24 cellular contexts compared by ENCODE assay signal in genomic region chr16:57728336-57729181, GRCh38. TPM values are rescaled to one million over a fixed set of nuclear protein-coding genes. Genes with fewer than 3 reads are reported as not detected.
DNase-seq lines count a peak whose midpoint lies in the region; FAIRE-seq and TF ChIP-seq lines count a peak whose summit lies in the region.
"Had no signal": no experiment of that assay in that cellular context is flagged by ENCODE, and none has a peak within 500 bp of the region (broad histone marks: within the 10 kb centered on the region; RNA-seq: fewer than 3 reads in every experiment).

No MANE protein-coding gene starts in this region.

- no peaks in the 10 kb centered on the region for H3K27me3 Mint-ChIP-seq in T-helper 2 cell treated with Interferon-gamma antibody and Interleukin-4, amounts not matched to agents 5 μg/mL and 100 μg/mL, for 36 hours (ENCODE audit: low read depth)
- H3K27me3 Mint-ChIP-seq in H9 (ENCODE audit: low read depth): peaks cover 5% of the 10 kb centered on the region

- H3K79me1 ChIP-seq in H1 (ENCODE audit: low read depth, low read length) (no peaks in the 10 kb centered on the region), mesendoderm (ENCODE audit: low read length) (no peaks in the 10 kb centered on the region), H9 (ENCODE audit: insufficient read depth, low read depth, low read length, poor library complexity, severe bottlenecking) (no peaks in the 10 kb centered on the region)

- H2BK15ac ChIP-seq in H1 (ENCODE audit: low read length): no peak overlapping the region
- no peak overlapping the region for H2BK15ac ChIP-seq in mesendoderm (replicated peaks; ENCODE audit: low read depth)
- no peak overlapping the region for H2BK15ac ChIP-seq in H9 (ENCODE audit: low read depth, low read length)

- no peak for FAIRE-seq in H1 (lab: Jason Lieb, UNC)
- FAIRE-seq: A204.1 had no signal

- H4K20me1 ChIP-seq in H1 (replicated peaks in 1 of 2; ENCODE audit: control insufficient read depth in 1 of 2, insufficient read depth in 2 of 2, low read length in 2 of 2) (peaks cover 0 to 3% of the 10 kb centered on the region in 2 experiments), H9 (ENCODE audit: control insufficient read depth, insufficient read depth, insufficient read length) (no peaks in the 10 kb centered on the region)

- H3K4me2 ChIP-seq in H1 (ENCODE audit: insufficient read depth in 1 of 2, low read depth in 2 of 2, low read length in 2 of 2): no peak overlapping the region
- H3K4me2 ChIP-seq in mesendoderm (ENCODE audit: low read length): no peak overlapping the region
- no peak overlapping the region for H3K4me2 ChIP-seq in H9 (ENCODE audit: insufficient read depth, insufficient read length, low read length)

- peaks cover 19% of the 10 kb centered on the region for H3K9me3 Mint-ChIP-seq in T-helper 2 cell treated with Interferon-gamma antibody and Interleukin-4, amounts not matched to agents 5 μg/mL and 100 μg/mL, for 36 hours
- peaks cover 0 to 3% of the 10 kb centered on the region in 2 experiments; a peak in 3 of 5 replicates for H3K9me3 Mint-ChIP-seq in H9

- H3K27me3 ChIP-seq in H1 (replicated peaks in 1 of 4; ENCODE audit: control insufficient read depth in 3 of 4, extremely low read depth in 1 of 4, insufficient read depth in 3 of 4, low read length in 3 of 4) (no peaks in the 10 kb centered on the region; a peak in 1 of 7 replicates), mesendoderm (ENCODE audit: insufficient read depth, low read length, poor library complexity) (no peaks in the 10 kb centered on the region), H9 (ENCODE audit: insufficient read depth, low read length) (no peaks in the 10 kb centered on the region)
- H3K27me3 ChIP-seq: MG63 had no signal

- H4K91ac ChIP-seq in H1 (replicated peaks; ENCODE audit: insufficient read length, low read length) (no peak overlapping the region), H9 (ENCODE audit: insufficient read length, low read depth, low read length) (no peak overlapping the region)

- no peaks in the 10 kb centered on the region for H3K4me1 Mint-ChIP-seq in T-helper 2 cell treated with Interferon-gamma antibody and Interleukin-4, amounts not matched to agents 5 μg/mL and 100 μg/mL, for 36 hours (ENCODE audit: low read depth)
- H3K4me1 Mint-ChIP-seq in H9: peaks cover 0 to 7% of the 10 kb centered on the region in 2 experiments; a peak in 1 of 4 replicates

- H2BK120ac ChIP-seq in H1 (replicated peaks; ENCODE audit: low read depth, low read length) (no peak overlapping the region), mesendoderm (ENCODE audit: low read depth, low read length) (no peak overlapping the region), H9 (ENCODE audit: low read depth, low read length, poor library complexity, severe bottlenecking) (no peak overlapping the region)

- H3K4ac ChIP-seq in H1 (replicated peaks; ENCODE audit: insufficient read length, low read depth, low read length): no peak overlapping the region
- H3K4ac ChIP-seq in mesendoderm (ENCODE audit: low read depth, low read length): no peak overlapping the region
- no peak overlapping the region for H3K4ac ChIP-seq in H9 (ENCODE audit: low read depth, low read length)

- peak overlapping the region; percentile 71; the same call in 1 of the 2 replicates for H4K8ac ChIP-seq in H1 (ENCODE audit: extremely low read depth, insufficient read depth, low read length)
- no peak overlapping the region for H4K8ac ChIP-seq in mesendoderm (ENCODE audit: low read depth, low read length)
- no peak overlapping the region for H4K8ac ChIP-seq in H9 (replicated peaks; ENCODE audit: insufficient read length, low read depth, low read length)

- TF ChIP-seq CTCF in H1 (IDR thresholded peaks at IDR 0.05; ENCODE audit: control extremely low read depth in 1 of 3, insufficient read depth in 1 of 3, low read depth in 1 of 3, low read length in 3 of 3) (no peak), H9 (conservative IDR thresholded peaks at IDR 0.05) (no peak)

- H2BK20ac ChIP-seq in H1 (ENCODE audit: low read length) (no peak overlapping the region), H9 (ENCODE audit: low read depth, low read length, poor library complexity, severe bottlenecking) (no peak overlapping the region)

- H2AK5ac ChIP-seq in H1 (ENCODE audit: low read depth, low read length) (no peak overlapping the region), mesendoderm (ENCODE audit: low read length) (no peak overlapping the region), H9 (ENCODE audit: insufficient read length, low read length) (no peak overlapping the region)

- H3K36me3 ChIP-seq in H1 (ENCODE audit: control insufficient read depth in 2 of 4, insufficient read depth in 4 of 4, low read length in 3 of 4): no peaks in the 10 kb centered on the region
- no peaks in the 10 kb centered on the region for H3K36me3 ChIP-seq in mesendoderm (ENCODE audit: control insufficient read depth, insufficient read depth, low read length)
- H3K36me3 ChIP-seq: MG63 had no signal

- H3K27ac ChIP-seq in H1 (ENCODE audit: low read depth, low read length): no peak overlapping the region
- no peak overlapping the region for H3K27ac ChIP-seq in mesendoderm (ENCODE audit: low read depth, low read length)
- H3K27ac ChIP-seq in H9 (ENCODE audit: insufficient read length, low read depth, low read length): no peak overlapping the region
- H3K27ac ChIP-seq: SK-N-MC had no signal

- no peak overlapping the region for H4K5ac ChIP-seq in H1 (ENCODE audit: insufficient read length, low read depth, low read length)
- no peak overlapping the region for H4K5ac ChIP-seq in mesendoderm (ENCODE audit: low read length)
- no peak overlapping the region for H4K5ac ChIP-seq in H9 (ENCODE audit: insufficient read length, low read depth, low read length)

- no peak overlapping the region for H3K4me3 Mint-ChIP-seq in T-helper 2 cell treated with Interferon-gamma antibody and Interleukin-4, amounts not matched to agents 5 μg/mL and 100 μg/mL, for 36 hours
- no peak overlapping the region for H3K4me3 Mint-ChIP-seq in H9
- H3K4me3 Mint-ChIP-seq: CD4-positive, alpha-beta memory T cell had no signal

- peaks cover 17% of the 10 kb centered on the region; the same call in 1 of the 2 replicates for H3K23me2 ChIP-seq in H1 (ENCODE audit: low read depth, low read length)
- H3K23me2 ChIP-seq in H9 (ENCODE audit: insufficient read length, low read depth, low read length, poor library complexity, severe bottlenecking): no peaks in the 10 kb centered on the region

- H2BK12ac ChIP-seq in H1 (ENCODE audit: low read depth, low read length) (no peak overlapping the region), H9 (ENCODE audit: insufficient read length, low read depth, low read length) (no peak overlapping the region)

- no peaks in the 10 kb centered on the region; a peak in 1 of 4 replicates for H3K9me3 ChIP-seq in H1 (ENCODE audit: insufficient read depth in 2 of 2, low read depth in 1 of 2, low read length in 1 of 2)
- H3K9me3 ChIP-seq in H9 (ENCODE audit: control insufficient read depth, low read depth, low read length): no peaks in the 10 kb centered on the region

- no peak overlapping the region for H3K27ac Mint-ChIP-seq in T-helper 2 cell treated with Interferon-gamma antibody and Interleukin-4, amounts not matched to agents 5 μg/mL and 100 μg/mL, for 36 hours
- no peak overlapping the region for H3K27ac Mint-ChIP-seq in H9
- H3K27ac Mint-ChIP-seq: CD4-positive, alpha-beta memory T cell had no signal

- TF ChIP-seq POLR2A in H1 (IDR thresholded peaks at IDR 0.05; ENCODE audit: control extremely low read depth in 1 of 2, low read depth in 2 of 2, low read length in 2 of 2): no peak

- POLR2A ChIA-PET in H1 (lab: Charles Lee; ENCODE audit: partially characterized antibody): no interaction called here

- whole genome bisulfite sequencing in H1 (ENCODE audit: extremely low coverage in 1 of 2, insufficient coverage in 1 of 2, insufficient read length in 1 of 2, insufficient replicate concordance in 2 of 2, low coverage in 1 of 2, low lambda C conversion rate in 2 of 2, missing lambda C conversion rate in 1 of 2), 2 experiments: 92% methylated on average over 14 of the region's 14 CpGs; no CpG with 5 or more reads in 1 of the 2 experiments
- WGBS in mesendoderm (ENCODE audit: extremely low coverage, insufficient coverage, low lambda C conversion rate): no CpG with 5 or more reads among the region's 14 CpGs
- no CpG with 5 or more reads among the region's 14 CpGs for WGBS in H9 (ENCODE audit: extremely low coverage, insufficient read length, low lambda C conversion rate)

- peaks cover 9% of the 10 kb centered on the region for H3K36me3 Mint-ChIP-seq in T-helper 2 cell treated with Interferon-gamma antibody and Interleukin-4, amounts not matched to agents 5 μg/mL and 100 μg/mL, for 36 hours (ENCODE audit: low read depth)
- H3K36me3 Mint-ChIP-seq in H9 (ENCODE audit: insufficient read depth in 1 of 3, low read depth in 3 of 3): peaks cover 0 to 5% (median 0%) of the 10 kb centered on the region in 3 experiments; a peak in 1 of 7 replicates

- H3K56ac ChIP-seq in H1 (replicated peaks; ENCODE audit: insufficient read length, low read depth, low read length) (no peak overlapping the region), mesendoderm (ENCODE audit: low read length) (no peak overlapping the region), H9 (ENCODE audit: insufficient read length, low read depth, low read length) (no peak overlapping the region)

- CTCF ChIA-PET in H1 (lab: Charles Lee; ENCODE audit: partially characterized antibody): interaction anchor here (0.8 to 6.6 kb wide), 8 partner anchors 35 to 264 kb away, joined by 3 to 48 read pairs (median 3); partner anchors contain the start of gene ADGRG3

- no peak overlapping the region for H3T11ph ChIP-seq in H9 (ENCODE audit: low read length)

- H3K9ac ChIP-seq in H1 (replicated peaks in 1 of 4; ENCODE audit: extremely low read depth in 1 of 4, low read depth in 3 of 4, low read length in 3 of 4) (no peak overlapping the region), mesendoderm (ENCODE audit: low read length) (no peak overlapping the region), H9 (ENCODE audit: extremely low read depth, insufficient read length, low read length) (no peak overlapping the region)

- DNase-seq in T-helper 2 cell treated with Interferon-gamma antibody and Interleukin-4, amounts not matched to agents 5 μg/mL and 100 μg/mL, for 36 hours (ENCODE audit: low spot score): peak; percentile 23
- DNase-seq in T-helper 2 cell (no peak), H1 (ENCODE audit: low read depth in 1 of 2, low spot score in 2 of 2) (no peak), mesendoderm (no peak), H9 (no peak), H4 (ENCODE audit: low spot score) (no peak)
- peak; percentile 12 for DNase-seq in stimulated activated naive CD4-positive, alpha-beta T cell treated with Interleukin-2 at 50 U/mL for 16 hours (lab: John Stamatoyannopoulos, UW)
- no peak for DNase-seq in stimulated activated naive CD4-positive, alpha-beta T cell (lab: John Stamatoyannopoulos, UW)
- DNase-seq: Calu3; CD4-positive, alpha-beta memory T cell; DND-41; Kasumi-1; MG63; NCI-H1092; NCI-H1436 treated with DMSO at 0.1 percent for 48 hours; NCI-H2081; NCI-H2171 treated with DMSO at 0.1 percent for 48 hours; NCI-H446; SHP77 had no signal

- H3K79me2 ChIP-seq in H1 (ENCODE audit: control insufficient read depth in 1 of 2, insufficient read depth in 2 of 2, low read length in 2 of 2): no peaks in the 10 kb centered on the region
- no peaks in the 10 kb centered on the region for H3K79me2 ChIP-seq in mesendoderm (ENCODE audit: control insufficient read depth, insufficient read depth, low read length)
- no peaks in the 10 kb centered on the region for H3K79me2 ChIP-seq in H9 (ENCODE audit: insufficient read depth, low read length)

- no peak overlapping the region for H3K14ac ChIP-seq in H1 (ENCODE audit: insufficient read length)
- H3K14ac ChIP-seq in H9 (ENCODE audit: insufficient read depth, low read length): no peak overlapping the region

- H3K18ac ChIP-seq in H1 (ENCODE audit: extremely low read depth, low read length) (no peak overlapping the region), mesendoderm (ENCODE audit: low read length) (no peak overlapping the region), H9 (ENCODE audit: insufficient read length, low read depth, low read length) (no peak overlapping the region)

- H3K4me1 ChIP-seq in H1 (replicated peaks in 1 of 4; ENCODE audit: control insufficient read depth in 3 of 4, insufficient read depth in 4 of 4, low read length in 3 of 4) (no peaks in the 10 kb centered on the region; a peak in 1 of 7 replicates), mesendoderm (ENCODE audit: control insufficient read depth, low read depth, low read length) (no peaks in the 10 kb centered on the region), H9 (ENCODE audit: insufficient read depth, low read length) (no peaks in the 10 kb centered on the region)

- H3K4me3 ChIP-seq in H1 (ENCODE audit: extremely low read depth in 1 of 4, insufficient read depth in 2 of 4, low read depth in 3 of 4, low read length in 4 of 4): no peak overlapping the region
- H3K4me3 ChIP-seq in mesendoderm (ENCODE audit: low read length): no peak overlapping the region
- H3K4me3 ChIP-seq: MG63, SK-N-MC had no signal

- H2AFZ ChIP-seq in H1 (ENCODE audit: low read length) (no peak overlapping the region), H9 (ENCODE audit: low read length) (no peak overlapping the region)

- H2BK5ac ChIP-seq in H1 (ENCODE audit: low read depth, low read length): no peak overlapping the region
- H2BK5ac ChIP-seq in mesendoderm (ENCODE audit: low read length): no peak overlapping the region
- H2BK5ac ChIP-seq in H9 (ENCODE audit: insufficient read length, low read length): no peak overlapping the region

- no peak for TF ChIP-seq RAD21 in H1 (IDR thresholded peaks at IDR 0.05 in 1 of 2, conservative IDR thresholded peaks at IDR 0.05 in 1 of 2; ENCODE audit: low read depth in 2 of 2, low read length in 2 of 2)

- no peak for TF ChIP-seq EP300 in H1 (IDR thresholded peaks at IDR 0.05; ENCODE audit: borderline replicate concordance in 1 of 2, low read depth in 2 of 2, low read length in 2 of 2)

- no peak overlapping the region for H3K23ac ChIP-seq in H1 (ENCODE audit: insufficient read length)
- H3K23ac ChIP-seq in mesendoderm (ENCODE audit: low read length): no peak overlapping the region
- H3K23ac ChIP-seq in H9 (ENCODE audit: insufficient read length, low read depth, low read length): no peak overlapping the region

RNA-seq across cellular contexts. Expression of gene KATNB1, which starts 7.0 kb away (rescaled TPM):
- 50.2 and 50.3 TPM in 2 replicates for total RNA-seq in H1 (2021; fragmentation: NEBNext Ultra II Directional; extraction: Animal tissue kit (Norgen Biotek cat#: 25700))
- 60.4 and 88.4 TPM in 2 replicates for polyA plus RNA-seq in H1 (2011; rRNA removed)
- polyA plus RNA-seq in H1 (2011; cell fraction: cytosol; rRNA removed): 55.3 TPM
- 166 TPM for polyA plus RNA-seq in H1 (2011; cell fraction: nucleus; rRNA removed)
- 25.0 to 47.4 TPM (median 43.4 TPM) in 4 replicates for polyA plus RNA-seq in H1 (2012, experiment 1 of 2)
- polyA plus RNA-seq in H1 (2012, experiment 2 of 2): 48.3 TPM
- polyA plus RNA-seq in H1 (2013, experiment 1 of 2): 31.0 TPM
- 28.8 TPM for polyA plus RNA-seq in H1 (2013, experiment 2 of 2)
- polyA minus RNA-seq in H1 (2011; rRNA and poly(A)+ RNA removed): 31.8 and 43.0 TPM in 2 replicates
- 29.9 TPM for polyA minus RNA-seq in H1 (2011; cell fraction: cytosol; rRNA and poly(A)+ RNA removed)
- 42.7 TPM for polyA minus RNA-seq in H1 (2011; cell fraction: nucleus; rRNA and poly(A)+ RNA removed)
- 30.2 TPM for polyA plus RNA-seq in mesendoderm (2013, experiment 1 of 2)
- polyA plus RNA-seq in mesendoderm (2013, experiment 2 of 2): 30.1 TPM
- total RNA-seq in H9 (2021): 25.7 and 29.9 TPM in 2 replicates
- 22.1 and 24.9 TPM in 2 replicates for total RNA-seq in H4 (2014; rRNA removed; shearing (Covaris generic))

RNA-seq across cellular contexts. Expression of gene DRC7, which starts 34.0 kb away (rescaled TPM):
- not detected in 2 replicates for total RNA-seq in H1 (2021; fragmentation: NEBNext Ultra II Directional; extraction: Animal tissue kit (Norgen Biotek cat#: 25700))
- polyA plus RNA-seq in H1 (2011; rRNA removed): 0.13 and 0.14 TPM in 2 replicates
- polyA plus RNA-seq in H1 (2011; cell fraction: cytosol; rRNA removed): 0.16 TPM
- polyA plus RNA-seq in H1 (2011; cell fraction: nucleus; rRNA removed): 0.27 TPM
- polyA plus RNA-seq in H1 (2012, experiment 1 of 2): 0.23 to 0.48 TPM (median 0.27 TPM) in 3 of 4 replicates, not detected in the other
- not detected for polyA plus RNA-seq in H1 (2012, experiment 2 of 2)
- 0.06 TPM for polyA plus RNA-seq in H1 (2013, experiment 1 of 2)
- polyA plus RNA-seq in H1 (2013, experiment 2 of 2): 0.04 TPM
- polyA minus RNA-seq in H1 (2011; rRNA and poly(A)+ RNA removed): 0.09 TPM in 1 of 2 replicates, not detected in the other
- not detected for polyA minus RNA-seq in H1 (2011; cell fraction: cytosol; rRNA and poly(A)+ RNA removed)
- not detected for polyA minus RNA-seq in H1 (2011; cell fraction: nucleus; rRNA and poly(A)+ RNA removed)
- 0.06 TPM for polyA plus RNA-seq in mesendoderm (2013, experiment 1 of 2)
- polyA plus RNA-seq in mesendoderm (2013, experiment 2 of 2): not detected
- total RNA-seq in H9 (2021): 0.72 TPM in 1 of 2 replicates, not detected in the other
- 0.02 TPM in 1 of 2 replicates, not detected in the other for total RNA-seq in H4 (2014; rRNA removed; shearing (Covaris generic))
- total RNA-seq: Calu3; CD4-positive, alpha-beta memory T cell; G401; RPMI7951 had no signal
- polyA plus RNA-seq: BJ; CD4-positive, alpha-beta memory T cell had no signal

Comparison
In these comparisons a context has a peak if more than half of its experiments do, and no peak if none do; other contexts are left out.
1. DNase-seq: peak in T-helper 2 cell treated with Interferon-gamma antibody and Interleukin-4, amounts not matched to agents 5 μg/mL and 100 μg/mL, for 36 hours (single experiment) and stimulated activated naive CD4-positive, alpha-beta T cell treated with Interleukin-2 at 50 U/mL for 16 hours (single experiment); none in T-helper 2 cell (0 of 5), stimulated activated naive CD4-positive, alpha-beta T cell (0 of 6), H1 (0 of 2), mesendoderm (single experiment), H9 (single experiment) and H4 (single experiment).